17 cellular contexts compared by ENCODE assay signal in genomic region chr3:30614943-30615342, GRCh38. TPM values are rescaled to one million over a fixed set of nuclear protein-coding genes. Genes with fewer than 3 reads are reported as not detected.
A peak's percentile ranks its signal among the peaks of the same experiment; 100 is the strongest.
DNase-seq lines count a peak whose midpoint lies in the region; ATAC-seq and TF ChIP-seq lines count a peak whose summit lies in the region.
"Had no signal": no experiment of that assay in that cellular context is flagged by ENCODE, and none has a peak within 500 bp of the region (broad histone marks: within the 10 kb centered on the region; RNA-seq: fewer than 3 reads in every experiment).

No MANE protein-coding gene starts in this region.

- H2AFZ ChIP-seq in GM23248 (no peak overlapping the region), Karpas-422 (ENCODE audit: low read length) (no peak overlapping the region)

- H3K27ac Mint-ChIP-seq in activated naive CD8-positive, alpha-beta T cell = peak overlapping the region; percentile 96
- H3K27ac Mint-ChIP-seq: nephron progenitor cell had no signal

- ATAC-seq in mucosa of descending colon = peak; percentile 6

- H3K9me3 Mint-ChIP-seq in activated naive CD8-positive, alpha-beta T cell (ENCODE audit: low read depth) = no peaks in the 10 kb centered on the region
- H3K9me3 Mint-ChIP-seq: nephron progenitor cell had no signal

- TF ChIP-seq CTCF in mucosa of descending colon (IDR thresholded peaks at IDR 0.05) (no peak), GM13977 (IDR thresholded peaks at IDR 0.05; ENCODE audit: extremely low read depth, insufficient read depth, missing control alignments) (no peak)

- H3K9me2 ChIP-seq in GM23248 (ENCODE audit: insufficient read depth) = no peaks in the 10 kb centered on the region
- no peaks in the 10 kb centered on the region for H3K9me2 ChIP-seq in Karpas-422 (replicated peaks; ENCODE audit: insufficient read depth, low read length)

- intact Hi-C loops in mucosa of descending colon (cut with DNase I, micrococcal nuclease) = no loop called here

- no peak overlapping the region for H3K4me3 ChIP-seq in BLaER1
- no peak overlapping the region for H3K4me3 ChIP-seq in GM23248
- no peak overlapping the region for H3K4me3 ChIP-seq in mucosa of descending colon
- no peak overlapping the region for H3K4me3 ChIP-seq in Karpas-422 (ENCODE audit: low read length)
- H3K4me3 ChIP-seq: suprapubic skin had no signal

- H3K4me1 ChIP-seq in BLaER1 (peaks cover 99% of the 10 kb centered on the region), GM23248 (ENCODE audit: insufficient read depth) (peaks cover 74% of the 10 kb centered on the region), mucosa of descending colon (ENCODE audit: low read depth) (peaks cover 8% of the 10 kb centered on the region), Karpas-422 (ENCODE audit: low read length) (no peaks in the 10 kb centered on the region)

- H3K27ac ChIP-seq in BLaER1 (no peak overlapping the region), GM23248 (no peak overlapping the region), Karpas-422 (ENCODE audit: low read length) (no peak overlapping the region)
- H3K27ac ChIP-seq: suprapubic skin, VCaP had no signal

- peaks cover 91% of the 10 kb centered on the region for H3K4me1 Mint-ChIP-seq in activated naive CD8-positive, alpha-beta T cell (ENCODE audit: low read depth)
- H3K4me1 Mint-ChIP-seq: nephron progenitor cell had no signal

- WGBS in GM23248 (ENCODE audit: low coverage in 1 of 2, low lambda C conversion rate in 2 of 2, missing lambda C conversion rate in 2 of 2), 2 experiments = 94 to 100% methylated on average over 1 of the region's 1 CpG

- no peak overlapping the region for H3K9ac ChIP-seq in BLaER1
- H3K9ac ChIP-seq in GM23248 = no peak overlapping the region
- H3K9ac ChIP-seq in Karpas-422 (ENCODE audit: low read length) = no peak overlapping the region

- H3K4me3 Mint-ChIP-seq in activated naive CD8-positive, alpha-beta T cell = peak overlapping the region; percentile 99
- H3K4me3 Mint-ChIP-seq: nephron progenitor cell had no signal

- H3K27me3 ChIP-seq in BLaER1 (no peaks in the 10 kb centered on the region), GM23248 (replicated peaks; ENCODE audit: insufficient read depth) (no peaks in the 10 kb centered on the region), Karpas-422 (ENCODE audit: low read length) (no peaks in the 10 kb centered on the region)
- H3K27me3 ChIP-seq: suprapubic skin had no signal

- no peaks in the 10 kb centered on the region for H3K27me3 Mint-ChIP-seq in activated naive CD8-positive, alpha-beta T cell

- H3K79me2 ChIP-seq in GM23248 (ENCODE audit: insufficient read depth) = peaks cover 100% of the 10 kb centered on the region
- no peaks in the 10 kb centered on the region for H3K79me2 ChIP-seq in Karpas-422 (ENCODE audit: low read length)

- H3K36me3 Mint-ChIP-seq in activated naive CD8-positive, alpha-beta T cell = peaks cover 42% of the 10 kb centered on the region

- H3F3A ChIP-seq in GM23248 (ENCODE audit: insufficient read depth) = peaks cover 62% of the 10 kb centered on the region

- in situ Hi-C loops in GM23248 (cut with MboI) = loop anchor here (10.0 kb wide), 1 partner anchor 410 kb away; no protein-coding TSS in a partner anchor
- in situ Hi-C loops in GM13977 (cut with MboI; ENCODE audit: low pct_unique_long_range_greater_than_20kb, low sequenced_read_pairs, unreplicated experiment) = no loop called here

- no peaks in the 10 kb centered on the region; the same call in 1 of the 2 replicates for H3K9me3 ChIP-seq in BLaER1
- H3K9me3 ChIP-seq in GM23248 (ENCODE audit: low read depth) = no peaks in the 10 kb centered on the region
- H3K9me3 ChIP-seq in mucosa of descending colon = no peaks in the 10 kb centered on the region
- H3K9me3 ChIP-seq in Karpas-422 (ENCODE audit: low read length) = no peaks in the 10 kb centered on the region
- H3K9me3 ChIP-seq: suprapubic skin had no signal

- H4K20me1 ChIP-seq in BLaER1 (peaks cover 100% of the 10 kb centered on the region), GM23248 (ENCODE audit: insufficient read depth) (peaks cover 31% of the 10 kb centered on the region), Karpas-422 (ENCODE audit: insufficient read depth, low read depth, low read length) (no peaks in the 10 kb centered on the region)

- no peak for DNase-seq in GM23248
- no peak for DNase-seq in mucosa of descending colon
- no peak for DNase-seq in Karpas-422
- no peak for DNase-seq in AML-193 (lab: John Stamatoyannopoulos, UW)
- DNase-seq in GM13977 (ENCODE audit: low spot score) = no peak
- DNase-seq in DMS53 (lab: John Stamatoyannopoulos, UW) = no peak
- DNase-seq: activated gamma-delta T cell, COR-L47, cortex of kidney, NCI-H1417 treated with DMSO at 0.1 percent for 48 hours, NCI-H748 treated with DMSO at 0.1 percent for 48 hours, nephron progenitor cell, Right ventricle myocardium superior had no signal

- peaks cover 78% of the 10 kb centered on the region for H3K36me3 ChIP-seq in BLaER1
- H3K36me3 ChIP-seq in GM23248 (ENCODE audit: low read depth) = 0 out of 2 replicates have a peak, but pooled peaks cover 3% of the 10 kb centered on the region
- H3K36me3 ChIP-seq in mucosa of descending colon (ENCODE audit: low read depth) = no peaks in the 10 kb centered on the region
- no peaks in the 10 kb centered on the region for H3K36me3 ChIP-seq in Karpas-422 (ENCODE audit: insufficient read depth, low read length)
- H3K36me3 ChIP-seq: suprapubic skin had no signal

- H3K4me2 ChIP-seq in BLaER1 (peak overlapping the region; percentile 98), GM23248 (ENCODE audit: unreplicated experiment) (peak overlapping the region; percentile 30), Karpas-422 (ENCODE audit: low read depth, low read length, poor library complexity, severe bottlenecking) (no peak overlapping the region)

RNA-seq across cellular contexts. Expression of gene TGFBR2, which starts 8.5 kb away (rescaled TPM):
- total RNA-seq in GM23248 (2014; rRNA removed; shearing (Covaris generic)) = 179 and 188 TPM in 2 replicates
- polyA plus RNA-seq in GM23248 (2016; fragmentation: Nextera tagmentation; extraction: Ambion mirVana) = 134 and 135 TPM in 2 replicates
- total RNA-seq in mucosa of descending colon = 100 to 1,000 TPM in 1 of 3 donors, 10 to 100 TPM in 2; 39.0 to 134 (median 71.4) TPM
- not detected in 2 replicates for total RNA-seq in Karpas-422 (2014; rRNA removed; shearing (Covaris generic); ENCODE audit: low replicate concordance)

Comparison
In these comparisons a context has a peak if more than half of its experiments do, and no peak if none do; other contexts are left out.
1. RNA of gene TGFBR2, which starts 8.5 kb away (total RNA-seq): 179 to 188 TPM in GM23248 and 39.0 to 134 TPM in mucosa of descending colon; not detected in Karpas-422; every median in the first group is over 10 times any median in the second.